In the genomic region with DNA sequence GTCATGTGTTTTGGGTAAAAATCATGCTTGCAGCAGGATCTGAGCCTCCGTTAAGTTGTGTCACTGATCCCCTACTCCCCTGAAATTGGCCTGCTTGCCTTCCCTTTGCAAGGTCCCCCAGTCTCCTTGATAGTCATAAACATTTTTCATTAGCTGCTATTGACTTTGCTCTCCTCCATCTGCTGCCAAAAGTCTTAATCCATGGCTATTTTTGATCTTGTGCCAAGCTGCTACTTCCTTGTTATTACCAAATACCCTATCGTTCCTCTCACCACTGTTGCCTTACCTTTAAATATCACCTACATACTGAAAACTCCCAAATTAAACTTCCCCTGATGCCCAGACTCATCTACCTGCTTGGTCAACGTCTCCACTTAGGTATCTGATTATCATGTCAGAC, we compare ENCODE assay signal across 34 cellular contexts.
DNase-seq lines count a peak whose midpoint lies in the region; ATAC-seq and TF ChIP-seq lines count a peak whose summit lies in the region.
"Had no signal": no experiment of that assay in that cellular context is flagged by ENCODE, and none has a peak within 500 bp of the region (broad histone marks: within the 10 kb centered on the region; RNA-seq: fewer than 3 reads in every experiment).

No MANE protein-coding gene starts in this region.

- H3K9me3 ChIP-seq in mammary epithelial cell (replicated peaks; ENCODE audit: insufficient read depth, low read length) (no peaks in the 10 kb centered on the region), mucosa of descending colon (no peaks in the 10 kb centered on the region), MG63 (no peaks in the 10 kb centered on the region)
- H3K9me3 ChIP-seq: left lung, neutrophil, prostate gland, right lobe of liver, thoracic aorta, uterus had no signal

- 75% methylated on average over 3 of the region's 3 CpGs for WGBS in mammary epithelial cell (ENCODE audit: low coverage, missing lambda C conversion rate)

- H3K9ac ChIP-seq in mammary epithelial cell (ENCODE audit: insufficient read depth, low read length), result no peak overlapping the region

- H3K27me3 Mint-ChIP-seq in MCF 10A (ENCODE audit: insufficient read depth, unreplicated experiment), result no peaks in the 10 kb centered on the region
- H3K27me3 Mint-ChIP-seq in brain, result no peaks in the 10 kb centered on the region

- ATAC-seq in GM18870 (IDR thresholded peaks at IDR 0.05; ENCODE audit: unreplicated experiment), result no peak
- ATAC-seq in HG02840 (IDR thresholded peaks at IDR 0.05; ENCODE audit: low FRiP score, unreplicated experiment), result no peak
- ATAC-seq in mucosa of descending colon, result no peak
- ATAC-seq: activated naive CD8-positive, alpha-beta T cell treated with anti-CD3 and anti-CD28 coated beads, Interleukin-2, amount 50 U/mL, for 24 hours; left lung; naive thymus-derived CD4-positive, alpha-beta T cell; stimulated activated naive CD8-positive, alpha-beta T cell treated with anti-CD3 and anti-CD28 coated beads, Interleukin-15, amount 100 ng/mL, for 72 hours; T-helper 17 cell had no signal

- no peak overlapping the region for H3K4me3 Mint-ChIP-seq in MCF 10A (ENCODE audit: unreplicated experiment)
- no peak overlapping the region for H3K4me3 Mint-ChIP-seq in brain
- H3K4me3 Mint-ChIP-seq: activated CD4-positive, alpha-beta memory T cell treated with anti-CD3 and anti-CD28 coated beads, Interleukin-2, amount 10 ng/mL, durations not matched to agents 7 days and 5 days; activated naive CD8-positive, alpha-beta T cell treated with anti-CD3 and anti-CD28 coated beads, Interleukin-2, amount 50 U/mL, for 24 hours; naive thymus-derived CD4-positive, alpha-beta T cell; stimulated activated naive CD8-positive, alpha-beta T cell treated with anti-CD3 and anti-CD28 coated beads, Interleukin-15, amount 100 ng/mL, for 72 hours; T-helper 17 cell had no signal

- POLR2A ChIA-PET in MCF 10A (lab: Yijun Ruan, JAX), result interaction anchor here (1.4 kb wide), 1 partner anchor 20 kb away, joined by 5 read pairs; no protein-coding TSS in a partner anchor

- no peak overlapping the region for H3K4me3 ChIP-seq in mammary epithelial cell (replicated peaks in 1 of 3; ENCODE audit: insufficient read depth in 1 of 3, low read depth in 2 of 3, low read length in 3 of 3)
- H3K4me3 ChIP-seq in mucosa of descending colon, result no peak overlapping the region
- H3K4me3 ChIP-seq in MG63, result no peak overlapping the region
- H3K4me3 ChIP-seq: left lung, prostate gland, right lobe of liver, thoracic aorta, uterus had no signal

- BruUV-seq in MCF 10A (replicated peaks; lab: Mats Ljungman, UMichigan) (no TSS peak), mammary epithelial cell (replicated peaks; lab: Mats Ljungman, UMichigan) (no TSS peak)

- H3K79me2 ChIP-seq in mammary epithelial cell (ENCODE audit: insufficient read depth, low read length), result no peaks in the 10 kb centered on the region

- TF ChIP-seq CTCF in MCF 10A (IDR thresholded peaks at IDR 0.05; ENCODE audit: unreplicated experiment), result no peak
- no peak for TF ChIP-seq CTCF in mammary epithelial cell (conservative IDR thresholded peaks at IDR 0.05 in 1 of 2, IDR thresholded peaks at IDR 0.05 in 1 of 2; ENCODE audit: extremely low read depth in 1 of 2, insufficient read depth in 1 of 2, low read depth in 1 of 2, low read length in 2 of 2)
- TF ChIP-seq CTCF in brain (conservative IDR thresholded peaks at IDR 0.05), result no peak
- TF ChIP-seq CTCF in mucosa of descending colon (IDR thresholded peaks at IDR 0.05), result no peak

- no peak overlapping the region for H2AFZ ChIP-seq in mammary epithelial cell (ENCODE audit: low read depth, low read length)

- no peaks in the 10 kb centered on the region for H3K36me3 ChIP-seq in mammary epithelial cell (ENCODE audit: insufficient read depth, low read length)
- H3K36me3 ChIP-seq in mucosa of descending colon (ENCODE audit: low read depth), result no peaks in the 10 kb centered on the region
- no peaks in the 10 kb centered on the region for H3K36me3 ChIP-seq in MG63
- H3K36me3 ChIP-seq: left lung, neutrophil, prostate gland, right lobe of liver, thoracic aorta, uterus had no signal

- H3K27ac Mint-ChIP-seq in MCF 10A (ENCODE audit: low read depth, unreplicated experiment) (peak overlapping the region; percentile 1), brain (peak overlapping the region in 4 of 5 experiments; percentile 2 to 12 (median 10))
- H3K27ac Mint-ChIP-seq: activated CD4-positive, alpha-beta memory T cell treated with anti-CD3 and anti-CD28 coated beads, Interleukin-2, amount 10 ng/mL, durations not matched to agents 7 days and 5 days; activated naive CD8-positive, alpha-beta T cell treated with anti-CD3 and anti-CD28 coated beads, Interleukin-2, amount 50 U/mL, for 24 hours; CD4-positive, CD25-positive, alpha-beta regulatory T cell; naive thymus-derived CD4-positive, alpha-beta T cell; stimulated activated naive CD8-positive, alpha-beta T cell treated with anti-CD3 and anti-CD28 coated beads, Interleukin-15, amount 100 ng/mL, for 72 hours; T-helper 17 cell had no signal

- no peaks in the 10 kb centered on the region for H4K20me1 ChIP-seq in mammary epithelial cell (ENCODE audit: insufficient read depth, low read length)

- peaks cover 14% of the 10 kb centered on the region for H3K4me1 ChIP-seq in mammary epithelial cell (ENCODE audit: insufficient read depth, low read length)
- H3K4me1 ChIP-seq in mucosa of descending colon (ENCODE audit: low read depth), result peaks cover 8% of the 10 kb centered on the region
- H3K4me1 ChIP-seq: left lung, prostate gland, right lobe of liver, uterus had no signal

- H3K4me1 Mint-ChIP-seq in MCF 10A (ENCODE audit: insufficient read depth, unreplicated experiment) (peaks cover 8% of the 10 kb centered on the region), brain (peaks cover 62% of the 10 kb centered on the region)
- H3K4me1 Mint-ChIP-seq: activated CD4-positive, alpha-beta memory T cell treated with anti-CD3 and anti-CD28 coated beads, Interleukin-2, amount 10 ng/mL, durations not matched to agents 7 days and 5 days; CD4-positive, CD25-positive, alpha-beta regulatory T cell; T-helper 17 cell had no signal

- dilution Hi-C loops in mammary epithelial cell (cut with HindIII; ENCODE audit: low sequenced_read_pairs), result no loop called here

- H3K36me3 Mint-ChIP-seq in MCF 10A (ENCODE audit: insufficient read depth, unreplicated experiment) (no peaks in the 10 kb centered on the region), brain (no peaks in the 10 kb centered on the region)
- H3K36me3 Mint-ChIP-seq: CD4-positive, CD25-positive, alpha-beta regulatory T cell; naive thymus-derived CD4-positive, alpha-beta T cell had no signal

- H3K27me3 ChIP-seq in mammary epithelial cell (ENCODE audit: insufficient read depth, low read length) (no peaks in the 10 kb centered on the region), MG63 (no peaks in the 10 kb centered on the region)
- H3K27me3 ChIP-seq: left lung, right lobe of liver, uterus had no signal

- in situ Hi-C loops in mammary epithelial cell (cut with MboI; ENCODE audit: low sequenced_read_pairs in 2 of 2), result no loop called here

- CTCF ChIA-PET in MCF 10A (lab: Yijun Ruan, JAX) (interaction anchor here (0.6 kb wide), 1 partner anchor 1441 kb away, joined by 3 read pairs; no protein-coding TSS in a partner anchor), mammary epithelial cell (lab: Charles Lee; ENCODE audit: low non-redundant PET) (no interaction called here)

- intact Hi-C loops in MCF 10A (cut with micrococcal nuclease), result no loop called here
- intact Hi-C loops in mammary epithelial cell (cut with micrococcal nuclease), result no loop called here
- intact Hi-C loops in mucosa of descending colon (cut with DNase I, micrococcal nuclease), result no loop called here

- DNase-seq in MCF 10A (ENCODE audit: unreplicated experiment) (peak; percentile 46), mammary epithelial cell (no peak), NCI-H524 (lab: John Stamatoyannopoulos, UW) (peak; percentile 57 to 87), mucosa of descending colon (no peak), MG63 (no peak)
- DNase-seq: activated CD4-positive, alpha-beta memory T cell treated with anti-CD3 and anti-CD28 coated beads, Interleukin-2, amount 10 ng/mL, durations not matched to agents 7 days and 5 days; activated CD4-positive, alpha-beta T cell treated with anti-CD3 and anti-CD28 coated beads for 1 hour; activated CD8-positive, alpha-beta memory T cell treated with anti-CD3 and anti-CD28 coated beads, Interleukin-2, amount 50 U/mL, for 4 hours; activated naive CD4-positive, alpha-beta T cell; activated naive CD8-positive, alpha-beta T cell treated with anti-CD3 and anti-CD28 coated beads, Interleukin-2, amount 50 U/mL, for 24 hours; AML-193; CD4-positive, CD25-positive, alpha-beta regulatory T cell; central memory CD4-positive, alpha-beta T cell; cortex of kidney; effector memory CD4-positive, alpha-beta T cell; KBM-7; left lung; midbrain; naive thymus-derived CD4-positive, alpha-beta T cell; NCI-H2081; NK-92 treated with Interleukin-12 subunit alpha and Interleukin-12 subunit beta, amount 100 ng/mL, for 24 hours; right lobe of liver; Right ventricle myocardium superior; stimulated activated CD4-positive, alpha-beta T cell treated with anti-CD3 and anti-CD28 coated beads, Interleukin-12 subunit alpha, Interleukin-12 subunit beta, amount 100 ng/mL, for 4 hours; stimulated activated CD4-positive, alpha-beta T cell treated with anti-CD3 and anti-CD28 coated beads, Interleukin-2, amount 100 ng/mL, for 48 hours; stimulated activated naive CD8-positive, alpha-beta T cell treated with anti-CD3 and anti-CD28 coated beads, Interleukin-15, amount 100 ng/mL, for 72 hours; T-helper 17 cell; uterus had no signal

- no peak overlapping the region for H3K4me2 ChIP-seq in mammary epithelial cell (ENCODE audit: insufficient read depth, low read depth, low read length)

- no peak overlapping the region for H3K27ac ChIP-seq in mammary epithelial cell (ENCODE audit: insufficient read depth, low read depth, low read length)
- H3K27ac ChIP-seq: left lung, neutrophil, prostate gland, right lobe of liver, thoracic aorta, uterus had no signal

- no peaks in the 10 kb centered on the region for H3K9me3 Mint-ChIP-seq in MCF 10A (ENCODE audit: unreplicated experiment)
- H3K9me3 Mint-ChIP-seq in brain, result peaks cover 0 to 2% (median 0%) of the 10 kb centered on the region in 5 experiments
- H3K9me3 Mint-ChIP-seq: activated CD4-positive, alpha-beta memory T cell treated with anti-CD3 and anti-CD28 coated beads, Interleukin-2, amount 10 ng/mL, durations not matched to agents 7 days and 5 days; activated naive CD8-positive, alpha-beta T cell treated with anti-CD3 and anti-CD28 coated beads, Interleukin-2, amount 50 U/mL, for 24 hours; stimulated activated naive CD8-positive, alpha-beta T cell treated with anti-CD3 and anti-CD28 coated beads, Interleukin-15, amount 100 ng/mL, for 72 hours had no signal

Comparison
In these comparisons a context has a peak if more than half of its experiments do, and no peak if none do; other contexts are left out.
1. DNase-seq: peak in MCF 10A (single experiment) and NCI-H524 (2 of 2); none in mammary epithelial cell (single experiment), mucosa of descending colon (0 of 3) and MG63 (single experiment).